ENCODE assay signal across 21 cellular contexts in the genomic region with DNA sequence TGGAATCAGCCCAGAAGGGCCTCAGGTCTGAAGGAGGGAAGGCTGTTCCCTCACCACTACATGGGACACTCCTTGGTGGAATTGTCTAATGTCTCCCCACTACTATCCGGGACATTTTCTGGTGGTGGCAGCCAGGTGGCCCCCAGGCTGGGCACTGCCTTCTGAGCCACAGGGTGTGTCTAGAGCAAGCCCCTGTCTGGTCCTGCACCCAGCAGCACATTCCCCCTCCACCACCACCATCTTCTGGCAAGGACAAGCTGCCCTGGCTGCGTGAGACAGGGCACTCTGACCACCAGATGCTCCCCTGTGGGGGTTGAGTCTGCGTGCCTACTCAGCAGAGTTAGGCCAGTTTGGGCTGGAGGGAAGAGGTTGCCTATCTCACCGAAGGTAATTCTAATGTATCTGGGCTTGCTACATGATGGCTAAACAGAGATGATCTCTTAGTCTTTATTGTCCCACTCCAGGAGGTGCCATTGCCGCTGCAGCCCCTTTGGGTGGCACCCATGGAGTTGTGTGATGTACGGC.
A peak's percentile ranks its signal among the peaks of the same experiment; 100 is the strongest.
DNase-seq lines count a peak whose midpoint lies in the region; ATAC-seq and TF ChIP-seq lines count a peak whose summit lies in the region.
"Had no signal": no experiment of that assay in that cellular context is flagged by ENCODE, and none has a peak within 500 bp of the region (broad histone marks: within the 10 kb centered on the region; RNA-seq: fewer than 3 reads in every experiment).

No MANE protein-coding gene starts in this region.

- peaks cover 12% of the 10 kb centered on the region for H3K4me1 Mint-ChIP-seq in activated CD8-positive, alpha-beta T cell treated with anti-CD3 and anti-CD28 coated beads, Interleukin-2, amount 10 ng/mL, durations not matched to agents 7 days and 5 days (ENCODE audit: low read depth)
- peaks cover 2% of the 10 kb centered on the region for H3K4me1 Mint-ChIP-seq in activated CD8-positive, alpha-beta T cell treated with anti-CD3 and anti-CD28 coated beads for 36 hours (ENCODE audit: low read depth)
- H3K4me1 Mint-ChIP-seq in CD8-positive, alpha-beta memory T cell, result peaks cover 2 to 7% (median 7%) of the 10 kb centered on the region in 3 donors

- H3K9me3 ChIP-seq in muscle layer of colon (ENCODE audit: low read length) (no peaks in the 10 kb centered on the region), suprapubic skin (no peaks in the 10 kb centered on the region)
- no peaks in the 10 kb centered on the region for H3K9me3 ChIP-seq in CD8-positive, alpha-beta memory T cell (ENCODE audit: low read length)
- H3K9me3 ChIP-seq: mucosa of descending colon, uterus had no signal

- ATAC-seq in activated CD8-positive, alpha-beta T cell treated with anti-CD3 and anti-CD28 coated beads, Interleukin-2, amount 10 ng/mL, durations not matched to agents 7 days and 5 days, result no peak
- no peak for ATAC-seq in activated CD8-positive, alpha-beta T cell treated with anti-CD3 and anti-CD28 coated beads for 36 hours
- no peak for ATAC-seq in foreskin keratinocyte

- no peak for DNase-seq in activated CD8-positive, alpha-beta T cell treated with anti-CD3 and anti-CD28 coated beads, Interleukin-2, amount 10 ng/mL, durations not matched to agents 7 days and 5 days
- DNase-seq in activated CD8-positive, alpha-beta T cell treated with anti-CD3 and anti-CD28 coated beads for 36 hours, result no peak
- DNase-seq in caudate nucleus (lab: John Stamatoyannopoulos, UW) (no peak), suprapubic skin (ENCODE audit: low spot score in 2 of 2) (no peak), foreskin keratinocyte (no peak), GM13976 (ENCODE audit: low spot score) (no peak)
- DNase-seq in CD8-positive, alpha-beta memory T cell, result no peak
- DNase-seq: 8988T; activated CD4-positive, CD25-positive, alpha-beta regulatory T cell; activated T-cell treated with anti-CD3 and anti-CD28 coated beads, Interleukin-2, amount 50 U/mL, for 48 hours; DMS 273 treated with DMSO at 0.1 percent for 48 hours; dorsolateral prefrontal cortex; foreskin melanocyte; mucosa of descending colon; NCI-H748 treated with DMSO at 0.1 percent for 48 hours; stimulated activated naive CD4-positive, alpha-beta T cell treated with Interleukin-2 at 50 U/mL for 16 hours; uterus had no signal

- WGBS in suprapubic skin, result 82% methylated on average over 3 of the region's 6 CpGs

- no peak overlapping the region for H3K4me3 Mint-ChIP-seq in activated CD8-positive, alpha-beta T cell treated with anti-CD3 and anti-CD28 coated beads, Interleukin-2, amount 10 ng/mL, durations not matched to agents 7 days and 5 days
- H3K4me3 Mint-ChIP-seq in activated CD8-positive, alpha-beta T cell treated with anti-CD3 and anti-CD28 coated beads for 36 hours, result no peak overlapping the region
- no peak overlapping the region for H3K4me3 Mint-ChIP-seq in CD8-positive, alpha-beta memory T cell
- H3K4me3 Mint-ChIP-seq: activated naive CD8-positive, alpha-beta T cell; brain had no signal

- no peak for TF ChIP-seq POLR2A in suprapubic skin (IDR thresholded peaks at IDR 0.05)

- no peak for TF ChIP-seq CTCF in activated CD8-positive, alpha-beta T cell treated with anti-CD3 and anti-CD28 coated beads for 36 hours (IDR thresholded peaks at IDR 0.05)
- TF ChIP-seq CTCF in suprapubic skin (IDR thresholded peaks at IDR 0.05), result no peak
- TF ChIP-seq CTCF in foreskin keratinocyte (conservative IDR thresholded peaks at IDR 0.05), result no peak
- no peak for TF ChIP-seq CTCF in GM13976 (IDR thresholded peaks at IDR 0.05; ENCODE audit: borderline replicate concordance, control extremely low read depth, extremely low read depth, insufficient read depth, missing control alignments)

- intact Hi-C loops in activated CD8-positive, alpha-beta T cell treated with anti-CD3 and anti-CD28 coated beads for 36 hours (cut with micrococcal nuclease), result no loop called here

- in situ Hi-C loops in GM13976 (cut with MboI; ENCODE audit: low sequenced_read_pairs, unreplicated experiment), result no loop called here

- H3K27me3 ChIP-seq in muscle layer of colon (ENCODE audit: control insufficient read depth in 1 of 2, insufficient read depth in 2 of 2, low read length in 2 of 2) (no peaks in the 10 kb centered on the region), suprapubic skin (no peaks in the 10 kb centered on the region), foreskin keratinocyte (no peaks in the 10 kb centered on the region)
- no peaks in the 10 kb centered on the region for H3K27me3 ChIP-seq in CD8-positive, alpha-beta memory T cell (ENCODE audit: insufficient read depth, low read length, poor library complexity, severe bottlenecking)
- H3K27me3 ChIP-seq: dorsolateral prefrontal cortex, uterus had no signal

- peak overlapping the region; percentile 31 for H3K27ac ChIP-seq in caudate nucleus (ENCODE audit: low read depth, low read length)
- peak overlapping the region; percentile 17 for H3K27ac ChIP-seq in muscle layer of colon (ENCODE audit: low read depth, low read length)
- peak overlapping the region; percentile 49 for H3K27ac ChIP-seq in suprapubic skin
- H3K27ac ChIP-seq in foreskin keratinocyte, result no peak overlapping the region
- H3K27ac ChIP-seq in CD8-positive, alpha-beta memory T cell (ENCODE audit: low read depth, low read length), result no peak overlapping the region
- H3K27ac ChIP-seq: SK-N-MC had no signal

- no peak overlapping the region for H3K9ac ChIP-seq in muscle layer of colon (ENCODE audit: low read length)

- H3K27me3 Mint-ChIP-seq in activated CD8-positive, alpha-beta T cell treated with anti-CD3 and anti-CD28 coated beads, Interleukin-2, amount 10 ng/mL, durations not matched to agents 7 days and 5 days (ENCODE audit: low read depth), result no peaks in the 10 kb centered on the region
- no peaks in the 10 kb centered on the region for H3K27me3 Mint-ChIP-seq in activated CD8-positive, alpha-beta T cell treated with anti-CD3 and anti-CD28 coated beads for 36 hours
- H3K27me3 Mint-ChIP-seq in CD8-positive, alpha-beta memory T cell, result no peaks in the 10 kb centered on the region
- H3K27me3 Mint-ChIP-seq: activated naive CD8-positive, alpha-beta T cell had no signal

- POLR2A ChIA-PET in activated CD8-positive, alpha-beta T cell treated with anti-CD3 and anti-CD28 coated beads, Interleukin-2, amount 10 ng/mL, durations not matched to agents 7 days and 5 days (lab: Charles Lee), result no interaction called here
- POLR2A ChIA-PET in activated CD8-positive, alpha-beta T cell treated with anti-CD3 and anti-CD28 coated beads for 36 hours (lab: Charles Lee), result no interaction called here
- POLR2A ChIA-PET in CD8-positive, alpha-beta memory T cell (lab: Charles Lee), result no interaction called here

- peaks cover 12% of the 10 kb centered on the region for H3K4me1 ChIP-seq in muscle layer of colon (ENCODE audit: insufficient read depth, low read length)
- peaks cover 12% of the 10 kb centered on the region for H3K4me1 ChIP-seq in suprapubic skin
- no peaks in the 10 kb centered on the region for H3K4me1 ChIP-seq in foreskin keratinocyte
- H3K4me1 ChIP-seq in CD8-positive, alpha-beta memory T cell (ENCODE audit: insufficient read depth, low read length), result no peaks in the 10 kb centered on the region
- H3K4me1 ChIP-seq: uterus had no signal

- TF ChIP-seq EP300 in suprapubic skin (IDR thresholded peaks at IDR 0.05), result no peak

- no peaks in the 10 kb centered on the region for H3K36me3 ChIP-seq in muscle layer of colon (ENCODE audit: insufficient read depth, low read length)
- H3K36me3 ChIP-seq in suprapubic skin, result no peaks in the 10 kb centered on the region
- no peaks in the 10 kb centered on the region for H3K36me3 ChIP-seq in CD8-positive, alpha-beta memory T cell (ENCODE audit: insufficient read depth, low read length)
- H3K36me3 ChIP-seq: uterus had no signal

- H3K9me3 Mint-ChIP-seq in activated CD8-positive, alpha-beta T cell treated with anti-CD3 and anti-CD28 coated beads, Interleukin-2, amount 10 ng/mL, durations not matched to agents 7 days and 5 days (ENCODE audit: insufficient read depth), result no peaks in the 10 kb centered on the region
- H3K9me3 Mint-ChIP-seq in activated CD8-positive, alpha-beta T cell treated with anti-CD3 and anti-CD28 coated beads for 36 hours, result no peaks in the 10 kb centered on the region
- no peaks in the 10 kb centered on the region for H3K9me3 Mint-ChIP-seq in CD8-positive, alpha-beta memory T cell
- H3K9me3 Mint-ChIP-seq: brain had no signal

- peak overlapping the region; percentile 44 for H3K27ac Mint-ChIP-seq in activated CD8-positive, alpha-beta T cell treated with anti-CD3 and anti-CD28 coated beads, Interleukin-2, amount 10 ng/mL, durations not matched to agents 7 days and 5 days
- H3K27ac Mint-ChIP-seq in activated CD8-positive, alpha-beta T cell treated with anti-CD3 and anti-CD28 coated beads for 36 hours, result no peak overlapping the region
- peak overlapping the region in 2 of 8 donors; percentile 4 to 60 for H3K27ac Mint-ChIP-seq in CD8-positive, alpha-beta memory T cell
- H3K27ac Mint-ChIP-seq: activated naive CD8-positive, alpha-beta T cell; brain had no signal

- CTCF ChIA-PET in activated CD8-positive, alpha-beta T cell treated with anti-CD3 and anti-CD28 coated beads, Interleukin-2, amount 10 ng/mL, durations not matched to agents 7 days and 5 days (lab: Charles Lee), result interaction anchor here (1.2 to 16.5 kb wide), 3 partner anchors 6 to 22 kb away, joined by 4 to 211 read pairs (median 5); no protein-coding TSS in a partner anchor
- CTCF ChIA-PET in activated CD8-positive, alpha-beta T cell treated with anti-CD3 and anti-CD28 coated beads for 36 hours (lab: Charles Lee), result no interaction called here
- CTCF ChIA-PET in CD8-positive, alpha-beta memory T cell (lab: Charles Lee), result interaction anchor here (7.5 kb wide), 1 partner anchor 8 kb away, joined by 41 read pairs; no protein-coding TSS in a partner anchor

- no peaks in the 10 kb centered on the region for H3K36me3 Mint-ChIP-seq in activated CD8-positive, alpha-beta T cell treated with anti-CD3 and anti-CD28 coated beads, Interleukin-2, amount 10 ng/mL, durations not matched to agents 7 days and 5 days (ENCODE audit: low read depth)
- no peaks in the 10 kb centered on the region for H3K36me3 Mint-ChIP-seq in activated CD8-positive, alpha-beta T cell treated with anti-CD3 and anti-CD28 coated beads for 36 hours (ENCODE audit: low read depth)
- no peaks in the 10 kb centered on the region for H3K36me3 Mint-ChIP-seq in CD8-positive, alpha-beta memory T cell
- H3K36me3 Mint-ChIP-seq: activated naive CD8-positive, alpha-beta T cell; brain had no signal

- H3K4me3 ChIP-seq in muscle layer of colon (ENCODE audit: low read depth in 1 of 2, low read length in 2 of 2), result peak overlapping the region in 1 of 2 donors; percentile 6
- H3K4me3 ChIP-seq in suprapubic skin, result peak overlapping the region; percentile 14
- H3K4me3 ChIP-seq in CD8-positive, alpha-beta memory T cell (ENCODE audit: low read length), result no peak overlapping the region
- H3K4me3 ChIP-seq: mucosa of descending colon, SK-N-MC, uterus had no signal

Comparison
In these comparisons a context has a peak if more than half of its experiments do, and no peak if none do; other contexts are left out.
1. H3K27ac ChIP-seq: peak in caudate nucleus (single experiment), muscle layer of colon (single experiment) and suprapubic skin (single experiment); none in foreskin keratinocyte (single experiment) and CD8-positive, alpha-beta memory T cell (single experiment).